8 cellular contexts compared by ENCODE assay signal in the genomic region with DNA sequence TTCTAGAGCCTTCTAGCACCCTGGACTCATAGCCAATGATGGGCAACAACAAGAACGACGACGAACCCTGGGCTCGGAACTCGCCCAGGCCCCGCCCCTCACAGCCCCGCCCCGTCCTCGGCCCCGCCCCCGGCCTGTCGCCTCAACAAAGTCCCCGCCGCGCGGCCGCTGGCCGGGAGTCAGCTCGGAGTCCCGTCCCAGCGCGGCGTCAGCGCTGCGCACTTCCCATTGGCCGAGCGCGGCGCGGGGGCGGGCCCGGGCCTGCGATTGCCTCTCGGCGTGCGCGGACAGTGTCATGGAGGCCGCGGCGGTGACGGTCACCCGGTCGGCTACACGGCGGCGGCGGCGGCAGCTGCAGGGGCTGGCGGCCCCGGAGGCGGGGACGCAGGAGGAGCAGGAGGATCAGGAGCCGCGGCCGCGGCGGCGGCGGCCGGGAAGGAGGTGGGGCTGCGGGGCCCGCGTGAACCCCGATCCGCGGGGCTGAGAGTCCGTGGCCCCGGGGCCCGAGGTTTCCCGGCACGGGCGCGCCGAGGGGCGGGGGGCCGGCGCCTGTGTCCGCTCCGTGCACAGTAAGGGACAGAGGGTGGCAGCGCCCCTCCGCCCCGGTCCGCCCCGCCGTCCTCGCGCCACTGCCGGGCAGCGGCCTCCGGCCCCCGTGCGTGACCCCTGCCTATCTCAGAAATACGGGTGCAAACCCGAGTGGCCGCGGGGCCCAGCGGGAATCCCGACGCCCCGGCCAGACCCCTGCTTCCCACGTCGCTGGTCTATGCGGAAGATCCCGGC. TPM values are rescaled to one million over a fixed set of nuclear protein-coding genes. Genes with fewer than 3 reads are reported as not detected.
A peak's percentile ranks its signal among the peaks of the same experiment; 100 is the strongest.
DNase-seq lines count a peak whose midpoint lies in the region; ATAC-seq and TF ChIP-seq lines count a peak whose summit lies in the region.

ENGASE (plus strand) TSS at position 175 of the 783 bp plus-strand sequence; CDS start at position 296, 121 bp downstream.

- H3K9me3 Mint-ChIP-seq in activated T-helper 1 cell treated with anti-CD3 and anti-CD28 coated beads, Interleukin-12 subunit alpha, Interleukin-12 subunit beta, Interleukin-2, Interleukin-4 antibody, amounts not matched to agents 30 ng/mL and 10 ng/mL and 1 ng/mL, durations not matched to agents 14 hours and 24 hours and 36 hours = no peaks in the 10 kb centered on the region
- H3K9me3 Mint-ChIP-seq in naive B cell = no peaks in the 10 kb centered on the region

- H3K4me2 ChIP-seq in fibroblast of lung (ENCODE audit: extremely low read depth, insufficient read depth, low read length) = peak within 1 kb of the TSS; percentile 87

- no peaks in the 10 kb centered on the region for H3K27me3 Mint-ChIP-seq in activated T-helper 1 cell treated with anti-CD3 and anti-CD28 coated beads, Interleukin-12 subunit alpha, Interleukin-12 subunit beta, Interleukin-2, Interleukin-4 antibody, amounts not matched to agents 30 ng/mL and 10 ng/mL and 1 ng/mL, durations not matched to agents 14 hours and 24 hours and 36 hours (ENCODE audit: insufficient read depth)
- peaks cover 0 to 8% (median 4%) of the 10 kb centered on the region in 3 donors for H3K27me3 Mint-ChIP-seq in naive B cell

- no peaks in the 10 kb centered on the region for H4K20me1 ChIP-seq in fibroblast of lung (ENCODE audit: control insufficient read depth, extremely low read depth, insufficient read depth, low read length)

- H3K27ac ChIP-seq in fibroblast of lung (ENCODE audit: insufficient read depth, low read length) = peak within 1 kb of the TSS; percentile 49

- H3K9ac ChIP-seq in fibroblast of lung (ENCODE audit: insufficient read depth, low read length) = peak within 1 kb of the TSS; percentile 68

- intact Hi-C loops in activated T-helper 1 cell treated with anti-CD3 and anti-CD28 coated beads, Interleukin-12 subunit alpha, Interleukin-12 subunit beta, Interleukin-2, Interleukin-4 antibody, amounts not matched to agents 30 ng/mL and 10 ng/mL and 1 ng/mL, durations not matched to agents 14 hours and 24 hours and 36 hours (cut with micrococcal nuclease) = loop anchor here (5.0 kb wide), 1 partner anchor 63 kb away; no protein-coding TSS in a partner anchor

- peak; percentile 82 for DNase-seq in DMS53 treated with DMSO at 0.1 percent for 48 hours (lab: John Stamatoyannopoulos, UW; ENCODE audit: unreplicated experiment)
- DNase-seq in Kasumi-1 (lab: John Stamatoyannopoulos, UW) = peak; percentile 96 to 97
- peak; percentile 96 for DNase-seq in RPMI7951 (ENCODE audit: low read depth)
- peak; percentile 93 for DNase-seq in activated T-helper 1 cell treated with anti-CD3 and anti-CD28 coated beads, Interleukin-12 subunit alpha, Interleukin-12 subunit beta, Interleukin-2, Interleukin-4 antibody, amounts not matched to agents 30 ng/mL and 10 ng/mL and 1 ng/mL, durations not matched to agents 14 hours and 24 hours and 36 hours (ENCODE audit: low spot score)
- DNase-seq in fibroblast of lung (ENCODE audit: low read depth in 2 of 2) = peak; percentile 83 to 88
- DNase-seq in naive B cell = peak; percentile 88
- DNase-seq in stimulated activated CD8-positive, alpha-beta memory T cell treated with anti-CD3 and anti-CD28 coated beads, Interleukin-7, amount 100 ng/mL, for 48 hours (ENCODE audit: extremely low read depth in 1 of 2, low read depth in 1 of 2) = peak; percentile 85 to 88

- no peaks in the 10 kb centered on the region for H3K27me3 ChIP-seq in fibroblast of lung (ENCODE audit: control insufficient read depth, insufficient read depth, low read length)

- TF ChIP-seq CTCF in fibroblast of lung (conservative IDR thresholded peaks at IDR 0.05 in 1 of 2, IDR thresholded peaks at IDR 0.05 in 1 of 2; ENCODE audit: low read depth in 1 of 2, low read length in 2 of 2) = no peak

- peak within 1 kb of the TSS; percentile 50 for H2AFZ ChIP-seq in fibroblast of lung (ENCODE audit: low read length)

- peaks cover 7% of the 10 kb centered on the region for H3K36me3 Mint-ChIP-seq in activated T-helper 1 cell treated with anti-CD3 and anti-CD28 coated beads, Interleukin-12 subunit alpha, Interleukin-12 subunit beta, Interleukin-2, Interleukin-4 antibody, amounts not matched to agents 30 ng/mL and 10 ng/mL and 1 ng/mL, durations not matched to agents 14 hours and 24 hours and 36 hours (ENCODE audit: low read depth)
- H3K36me3 Mint-ChIP-seq in naive B cell = peaks cover 0 to 3% of the 10 kb centered on the region in 2 donors

- H3K79me2 ChIP-seq in fibroblast of lung (ENCODE audit: control insufficient read depth, insufficient read depth, low read length) = no peaks in the 10 kb centered on the region

- H3K4me3 Mint-ChIP-seq in activated T-helper 1 cell treated with anti-CD3 and anti-CD28 coated beads, Interleukin-12 subunit alpha, Interleukin-12 subunit beta, Interleukin-2, Interleukin-4 antibody, amounts not matched to agents 30 ng/mL and 10 ng/mL and 1 ng/mL, durations not matched to agents 14 hours and 24 hours and 36 hours = peak within 1 kb of the TSS; percentile 92
- H3K4me3 Mint-ChIP-seq in naive B cell = peak within 1 kb of the TSS; percentile 82 to 95 (median 92)

- ATAC-seq in GM21825 (IDR thresholded peaks at IDR 0.05; ENCODE audit: unreplicated experiment) (peak; percentile 83), naive B cell (ENCODE audit: low read depth in 2 of 2) (peak; percentile 94 to 95)

- H3K4me3 ChIP-seq in fibroblast of lung (replicated peaks in 1 of 4; ENCODE audit: control extremely low read depth in 1 of 4, insufficient read depth in 1 of 4, low read depth in 3 of 4, low read length in 4 of 4) = peak within 1 kb of the TSS; percentile 57 to 71 (median 68)

- no peaks in the 10 kb centered on the region for H3K9me3 ChIP-seq in fibroblast of lung (ENCODE audit: control insufficient read depth, insufficient read depth, low read depth, low read length)

- no peaks in the 10 kb centered on the region for H3K4me1 ChIP-seq in fibroblast of lung (ENCODE audit: control insufficient read depth, extremely low read depth, insufficient read depth, low read length)

- H3K36me3 ChIP-seq in fibroblast of lung (ENCODE audit: control insufficient read depth, insufficient read depth, low read length) = peaks cover 2% of the 10 kb centered on the region

- peaks cover 10% of the 10 kb centered on the region for H3K4me1 Mint-ChIP-seq in activated T-helper 1 cell treated with anti-CD3 and anti-CD28 coated beads, Interleukin-12 subunit alpha, Interleukin-12 subunit beta, Interleukin-2, Interleukin-4 antibody, amounts not matched to agents 30 ng/mL and 10 ng/mL and 1 ng/mL, durations not matched to agents 14 hours and 24 hours and 36 hours (ENCODE audit: low read depth)
- peaks cover 10 to 28% (median 14%) of the 10 kb centered on the region in 3 donors for H3K4me1 Mint-ChIP-seq in naive B cell

- H3K27ac Mint-ChIP-seq in activated T-helper 1 cell treated with anti-CD3 and anti-CD28 coated beads, Interleukin-12 subunit alpha, Interleukin-12 subunit beta, Interleukin-2, Interleukin-4 antibody, amounts not matched to agents 30 ng/mL and 10 ng/mL and 1 ng/mL, durations not matched to agents 14 hours and 24 hours and 36 hours = peak within 1 kb of the TSS; percentile 83
- peak within 1 kb of the TSS in 5 of 6 donors; percentile 53 to 94 (median 89) for H3K27ac Mint-ChIP-seq in naive B cell

RNA-seq across cellular contexts. Expression of gene ENGASE, which starts in this region (rescaled TPM):
- total RNA-seq in RPMI7951 (2014; rRNA removed; shearing (Covaris generic)) = 3.7 and 4.1 TPM in 2 replicates
- 46.1 and 46.6 TPM in 2 replicates for total RNA-seq in activated T-helper 1 cell treated with anti-CD3 and anti-CD28 coated beads, Interleukin-12 subunit alpha, Interleukin-12 subunit beta, Interleukin-2, Interleukin-4 antibody, amounts not matched to agents 30 ng/mL and 10 ng/mL and 1 ng/mL, durations not matched to agents 14 hours and 24 hours and 36 hours
- 14.9 and 15.9 TPM in 2 replicates for total RNA-seq in fibroblast of lung
- polyA plus RNA-seq in fibroblast of lung (3.6 and 3.9 TPM in 2 replicates), naive B cell (ENCODE audit: low read depth in 6 of 6) (1 to 10 TPM; 1.4 to 7.4 (median 3.6) TPM)
- polyA plus RNA-seq in fibroblast of lung (2012) = 5.8 and 6.7 TPM in 2 replicates
- 4.4 and 23.5 TPM in 2 replicates for polyA minus RNA-seq in fibroblast of lung (ENCODE audit: low replicate concordance)

Comparison
In these comparisons a context has a peak if more than half of its experiments do, and no peak if none do; other contexts are left out.
1. Peak in every context shown above with its lines: DNase-seq, ATAC-seq, H3K4me3 ChIP-seq and H3K27ac ChIP-seq.